ENCODE assay signal across 24 cellular contexts in genomic region chr10:5035356-5035755, GRCh38. TPM values are rescaled to one million over a fixed set of nuclear protein-coding genes. Genes with fewer than 3 reads are reported as not detected.
"Had no signal": no experiment of that assay in that cellular context is flagged by ENCODE, and none has a peak within 500 bp of the region (broad histone marks: within the 10 kb centered on the region; RNA-seq: fewer than 3 reads in every experiment).

No MANE protein-coding gene starts in this region.

- H3K4me3 Mint-ChIP-seq: effector memory CD8-positive, alpha-beta T cell; natural killer cell; stimulated activated effector memory CD8-positive, alpha-beta T cell treated with anti-CD3 and anti-CD28 coated beads, Interleukin-12 subunit alpha, Interleukin-12 subunit beta, amount 100 ng/mL, for 72 hours had no signal

- DNase-seq: cortex of kidney; effector memory CD8-positive, alpha-beta T cell; erythroblast; esophagus squamous epithelium; foreskin melanocyte; glutamatergic neuron; heart right ventricle; hippocampal formation; left ventricle myocardium superior; lower lobe of right lung; natural killer cell; stimulated activated CD4-positive, alpha-beta T cell treated with anti-CD3 and anti-CD28 coated beads, Interleukin-2, amount 100 ng/mL, for 24 hours; stimulated activated CD4-positive, alpha-beta T cell treated with anti-CD3 and anti-CD28 coated beads, Interleukin-4, amount 100 ng/mL, for 24 hours; stimulated activated naive CD4-positive, alpha-beta T cell treated with Interleukin-2 at 50 U/mL for 16 hours; stomach; thyroid gland; trophoblast cell had no signal

- H3K36me3 Mint-ChIP-seq: stimulated activated effector memory CD8-positive, alpha-beta T cell treated with anti-CD3 and anti-CD28 coated beads, Interleukin-12 subunit alpha, Interleukin-12 subunit beta, amount 100 ng/mL, for 72 hours had no signal

- H3K27ac Mint-ChIP-seq: effector memory CD8-positive, alpha-beta T cell; natural killer cell; stimulated activated effector memory CD8-positive, alpha-beta T cell treated with anti-CD3 and anti-CD28 coated beads, Interleukin-12 subunit alpha, Interleukin-12 subunit beta, amount 100 ng/mL, for 72 hours had no signal

- H3K4me1 Mint-ChIP-seq: stimulated activated effector memory CD8-positive, alpha-beta T cell treated with anti-CD3 and anti-CD28 coated beads, Interleukin-12 subunit alpha, Interleukin-12 subunit beta, amount 100 ng/mL, for 72 hours had no signal

- H3K27me3 ChIP-seq: esophagus squamous epithelium, heart right ventricle, right atrium auricular region, stomach, thyroid gland, vagina had no signal

- H3K27ac ChIP-seq: esophagus squamous epithelium, heart right ventricle, lower lobe of right lung, prostate gland, right atrium auricular region, stomach, thyroid gland, vagina had no signal

- FAIRE-seq: endometrium, keratinocyte had no signal

- H3K4me2 ChIP-seq: smooth muscle cell had no signal

- H3K36me3 ChIP-seq: esophagus squamous epithelium, heart right ventricle, lower lobe of right lung, prostate gland, right atrium auricular region, stomach, thyroid gland, vagina had no signal

- H3K4me1 ChIP-seq: heart right ventricle, lower lobe of right lung, prostate gland, right atrium auricular region, vagina had no signal

- H3K4me3 ChIP-seq: esophagus squamous epithelium, heart right ventricle, lower lobe of right lung, prostate gland, right atrium auricular region, smooth muscle cell, stomach, thyroid gland, vagina had no signal

- H3K9me3 ChIP-seq: prostate gland, thyroid gland had no signal

RNA-seq across cellular contexts. Expression of gene AKR1C2, which starts 31.7 kb away (rescaled TPM):
- total RNA-seq: natural killer cell had no signal
